In genomic region chr21:37936010-37936785, GRCh38 we compare ENCODE assay signal across 25 cellular contexts. TPM values are rescaled to one million over a fixed set of nuclear protein-coding genes. Genes with fewer than 3 reads are reported as not detected.
DNase-seq lines count a peak whose midpoint lies in the region; ATAC-seq, FAIRE-seq and TF ChIP-seq lines count a peak whose summit lies in the region.
"Had no signal": no experiment of that assay in that cellular context is flagged by ENCODE, and none has a peak within 500 bp of the region (broad histone marks: within the 10 kb centered on the region; RNA-seq: fewer than 3 reads in every experiment).

No MANE protein-coding gene starts in this region.

- no peak for TF ChIP-seq CTCF in A549 (IDR thresholded peaks at IDR 0.05)
- no peak for TF ChIP-seq CTCF in RWPE2 (IDR thresholded peaks at IDR 0.05; ENCODE audit: poor library complexity, severe bottlenecking)
- no peak for TF ChIP-seq CTCF in osteocyte (IDR thresholded peaks at IDR 0.05)

- no peak for TF ChIP-seq POLR2A in A549 (IDR thresholded peaks at IDR 0.05; ENCODE audit: low read length)

- peaks cover 52% of the 10 kb centered on the region for H3K27me3 Mint-ChIP-seq in osteocyte (ENCODE audit: unreplicated experiment)

- FAIRE-seq in A549 (lab: Jason Lieb, UNC), result no peak
- FAIRE-seq: HTR-8/SVneo, K562 had no signal

- ATAC-seq in A549, result no peak
- ATAC-seq in RWPE2 (ENCODE audit: low read depth), result peak; percentile 61; the same call in 2 of the 3 replicates
- no peak for ATAC-seq in GM21723 (IDR thresholded peaks at IDR 0.05; ENCODE audit: unreplicated experiment)
- ATAC-seq: K562, Right ventricle myocardium inferior, SK-N-SH treated with all-trans-retinoic acid at 6 μM for 48 hours, T-cell had no signal

- no peaks in the 10 kb centered on the region for H3K4me1 ChIP-seq in A549
- peaks cover 14% of the 10 kb centered on the region for H3K4me1 ChIP-seq in RWPE2 (ENCODE audit: insufficient read depth, poor library complexity, severe bottlenecking)
- H3K4me1 ChIP-seq: Peyer's patch, SJCRH30 had no signal

- CTCF ChIA-PET in A549 (lab: Yijun Ruan, JAX), result interaction anchor here (0.8 kb wide), 1 partner anchor 342 kb away, joined by 3 read pairs; no protein-coding TSS in a partner anchor

- peaks cover 3% of the 10 kb centered on the region for H3K36me3 Mint-ChIP-seq in osteocyte (ENCODE audit: unreplicated experiment)
- H3K36me3 Mint-ChIP-seq: T-cell had no signal

- TF ChIP-seq RAD21 in A549 (conservative IDR thresholded peaks at IDR 0.05 in 1 of 2, IDR thresholded peaks at IDR 0.05 in 1 of 2), result no peak

- no peaks in the 10 kb centered on the region for H3K27me3 ChIP-seq in RWPE2 (ENCODE audit: insufficient read depth, poor library complexity, severe bottlenecking)
- H3K27me3 ChIP-seq: MG63, Peyer's patch, SJCRH30 had no signal

- H3K4me3 ChIP-seq in A549 (no peak overlapping the region), RWPE2 (ENCODE audit: severe bottlenecking) (no peak overlapping the region)
- H3K4me3 ChIP-seq: K562, MG63, Peyer's patch, SJCRH30 had no signal

- peaks cover 16% of the 10 kb centered on the region; the same call in 2 of the 3 replicates for H3K9me3 ChIP-seq in A549
- H3K9me3 ChIP-seq in RWPE2 (ENCODE audit: severe bottlenecking), result no peaks in the 10 kb centered on the region

- no peak overlapping the region for H3K27ac Mint-ChIP-seq in osteocyte (ENCODE audit: unreplicated experiment)
- H3K27ac Mint-ChIP-seq: T-cell had no signal

- 71% methylated on average over 4 of the region's 4 CpGs for WGBS in A549 (ENCODE audit: missing lambda C conversion rate)

- H3K4me3 Mint-ChIP-seq in osteocyte (ENCODE audit: unreplicated experiment), result no peak overlapping the region
- H3K4me3 Mint-ChIP-seq: T-cell had no signal

- TF ChIP-seq EP300 in A549 (IDR thresholded peaks at IDR 0.05), result no peak

- peaks cover 29% of the 10 kb centered on the region for H3K9me3 Mint-ChIP-seq in osteocyte (ENCODE audit: unreplicated experiment)

- H3K36me3 ChIP-seq in RWPE2 (ENCODE audit: low read depth), result no peaks in the 10 kb centered on the region
- H3K36me3 ChIP-seq: MG63, Peyer's patch, SJCRH30 had no signal

- H3K4me2 ChIP-seq in A549, result no peak overlapping the region

- no peak for DNase-seq in A549 (ENCODE audit: low read depth in 1 of 2, low spot score in 1 of 2)
- peak; percentile 33 for DNase-seq in HT-29 (ENCODE audit: low spot score)
- no peak for DNase-seq in RWPE2 (ENCODE audit: low spot score)
- peak; percentile 75 for DNase-seq in kidney glomerular epithelial cell (lab: John Stamatoyannopoulos, UW)
- no peak for DNase-seq in osteocyte (ENCODE audit: extremely low spot score, unreplicated experiment)
- DNase-seq in hepatic stellate cell (ENCODE audit: low spot score), result no peak
- DNase-seq: 8988T, DMS153, DND-41, GOT3, HCEC 1CT, MG63, NCI-H2029 treated with DMSO at 0.1 percent for 48 hours, NCI-H446 treated with DMSO at 0.1 percent for 48 hours, NCI-H526, Peyer's patch, SJCRH30, T-cell had no signal

- H3K27ac ChIP-seq in A549 (no peak overlapping the region), RWPE2 (ENCODE audit: poor library complexity, severe bottlenecking) (no peak overlapping the region)
- H3K27ac ChIP-seq: Peyer's patch, SJCRH30 had no signal

- POLR2A ChIA-PET in A549 (lab: Yijun Ruan, JAX), result no interaction called here

- H3K4me1 Mint-ChIP-seq in osteocyte (ENCODE audit: unreplicated experiment), result no peaks in the 10 kb centered on the region
- H3K4me1 Mint-ChIP-seq: T-cell had no signal

TF ChIP-seq in A549, 52 proteins besides CTCF, POLR2A, EP300 and RAD21:
- TF ChIP-seq HEYL (CRISPR knock-in tag; IDR thresholded peaks at IDR 0.05), result no peak
- no peak for TF ChIP-seq ZFP36 (IDR thresholded peaks at IDR 0.05; ENCODE audit: borderline replicate concordance, partially characterized antibody)
- no peak for TF ChIP-seq MAFK (IDR thresholded peaks at IDR 0.05; ENCODE audit: partially characterized antibody)
- TF ChIP-seq FOSL2 (IDR thresholded peaks at IDR 0.05), result no peak
- TF ChIP-seq FOSL2 (CRISPR knock-in tag; IDR thresholded peaks at IDR 0.05), result peak; percentile 19; the same call in 1 of the 2 replicates
- no peak for TF ChIP-seq PHF8 (IDR thresholded peaks at IDR 0.05; ENCODE audit: borderline replicate concordance, low read depth)

RNA-seq across cellular contexts. Expression of gene KCNJ6, which starts 19.9 kb away (rescaled TPM):
- 1.4 and 2.3 TPM in 2 replicates for polyA plus RNA-seq in A549 (2011; rRNA removed)
- polyA plus RNA-seq in A549 (2012; cell fraction: cytosol; rRNA removed), result 0.25 and 0.32 TPM in 2 replicates
- polyA plus RNA-seq in A549 (2012; cell fraction: nucleus; rRNA removed), result 0.19 and 0.27 TPM in 2 replicates
- polyA plus RNA-seq in A549 (2017; fragmentation: RNase III; extraction: RNeasy Plus Mini Kit Qiagen cat#74134 plus additional on column Dnase treatment), result 0.33 to 0.79 TPM (median 0.68 TPM) in 3 replicates
- polyA minus RNA-seq in A549 (2011; rRNA and poly(A)+ RNA removed), result 2.3 and 4.1 TPM in 2 replicates
- total RNA-seq in HT-29 (2014; rRNA removed; shearing (Covaris generic)), result not detected in 2 replicates
- total RNA-seq in osteocyte, result 9.2 and 10.5 TPM in 2 replicates
- total RNA-seq: G401, OCI-LY7, Right ventricle myocardium inferior, SJCRH30, T-cell had no signal

Comparison
In these comparisons a context has a peak if more than half of its experiments do, and no peak if none do; other contexts are left out.
1. DNase-seq: peak in HT-29 (single experiment) and kidney glomerular epithelial cell (single experiment); none in A549 (0 of 2), RWPE2 (single experiment), osteocyte (single experiment) and hepatic stellate cell (single experiment).
2. RNA of gene KCNJ6, which starts 19.9 kb away (total RNA-seq): 9.2 to 10.5 TPM in osteocyte; not detected in HT-29; every median in the first group is over 10 times any median in the second.